In genomic region chr6:104955927-104956662, GRCh38 we compare ENCODE assay signal across 1 cellular context.
TF ChIP-seq lines count a peak whose summit lies in the region.

No MANE protein-coding gene starts in this region.

TF ChIP-seq in H1, 55 proteins besides CTCF, POLR2A, EP300 and RAD21 (continued from another document):
- peak; percentile 39 for TF ChIP-seq ATF2 (IDR thresholded peaks at IDR 0.05; ENCODE audit: low read length)
- TF ChIP-seq RFX5 (IDR thresholded peaks at IDR 0.05; ENCODE audit: borderline replicate concordance, low read depth, low read length) = peak; percentile 36; the same call in 1 of the 2 replicates
- TF ChIP-seq CHD7 (IDR thresholded peaks at IDR 0.05; ENCODE audit: insufficient replicate concordance, low read length) = peak; percentile 10
- 0 out of 2 replicates have a peak, but pooled peaks have one; percentile 81 for TF ChIP-seq CHD1 (IDR thresholded peaks at IDR 0.05; ENCODE audit: low read depth, low read length)
- TF ChIP-seq EZH2 (IDR thresholded peaks at IDR 0.05; ENCODE audit: low read depth, low read length, severe bottlenecking) = no peak
- no peak for TF ChIP-seq MAX (IDR thresholded peaks at IDR 0.05)
- peak; percentile 92 for TF ChIP-seq POLR2AphosphoS5 (IDR thresholded peaks at IDR 0.05; ENCODE audit: low read depth, low read length)
- no peak for TF ChIP-seq HDAC2 (IDR thresholded peaks at IDR 0.05; ENCODE audit: borderline replicate concordance in 1 of 2, low read depth in 2 of 2, low read length in 2 of 2)
- no peak for TF ChIP-seq SIRT6 (IDR thresholded peaks at IDR 0.05; ENCODE audit: low read length)
- peak; percentile 94 for TF ChIP-seq TBP (IDR thresholded peaks at IDR 0.05; ENCODE audit: low read depth, low read length)
- TF ChIP-seq BRCA1 (IDR thresholded peaks at IDR 0.05; ENCODE audit: low read depth, low read length) = no peak
- TF ChIP-seq FOSL1 (IDR thresholded peaks at IDR 0.05; ENCODE audit: insufficient read depth, low read depth, low read length) = no peak
- TF ChIP-seq RXRA (IDR thresholded peaks at IDR 0.05; ENCODE audit: insufficient read depth, low read depth, low read length) = no peak
- TF ChIP-seq SIN3A (conservative IDR thresholded peaks at IDR 0.05 in 1 of 2, IDR thresholded peaks at IDR 0.05 in 1 of 2; ENCODE audit: low read depth in 1 of 2, low read length in 2 of 2) = no peak
- no peak for TF ChIP-seq PHF8 (conservative IDR thresholded peaks at IDR 0.05; ENCODE audit: low read depth, low read length)
- TF ChIP-seq SIX5 (IDR thresholded peaks at IDR 0.05; ENCODE audit: low read depth, low read length) = no peak
- 0 out of 2 replicates have a peak, but pooled peaks have one; percentile 1 for TF ChIP-seq MAFK (IDR thresholded peaks at IDR 0.05; ENCODE audit: low read depth, low read length)
- no peak for TF ChIP-seq ZNF274 (IDR thresholded peaks at IDR 0.05; ENCODE audit: borderline replicate concordance, extremely low read depth, low read length)
- TF ChIP-seq NRF1 (IDR thresholded peaks at IDR 0.05; ENCODE audit: low read depth, low read length) = peak; percentile 13; the same call in 1 of the 2 replicates
- no peak; the same call in 1 of the 2 replicates for TF ChIP-seq USF2 (IDR thresholded peaks at IDR 0.05; ENCODE audit: low read length)
- TF ChIP-seq E2F6 (IDR thresholded peaks at IDR 0.05) = no peak
- TF ChIP-seq TCF12 (IDR thresholded peaks at IDR 0.05; ENCODE audit: low read depth, low read length) = 0 out of 2 replicates have a peak, but pooled peaks have one; percentile 5
- no peak for TF ChIP-seq SAP30 (IDR thresholded peaks at IDR 0.05; ENCODE audit: insufficient read depth, insufficient replicate concordance, low read length)
- no peak for TF ChIP-seq JUN (IDR thresholded peaks at IDR 0.05; ENCODE audit: low read depth, low read length)
- TF ChIP-seq SRF (IDR thresholded peaks at IDR 0.05; ENCODE audit: low read depth, low read length) = no peak
- no peak for TF ChIP-seq SP4 (IDR thresholded peaks at IDR 0.05; ENCODE audit: low read length)
- TF ChIP-seq CHD2 (IDR thresholded peaks at IDR 0.05; ENCODE audit: low read length) = peak; percentile 65; the same call in 1 of the 2 replicates
- TF ChIP-seq CBX8 (IDR thresholded peaks at IDR 0.05; ENCODE audit: borderline replicate concordance, low read depth, low read length) = no peak
- no peak for TF ChIP-seq BCL11A (IDR thresholded peaks at IDR 0.05; ENCODE audit: low read depth in 2 of 2, low read length in 2 of 2)
- TF ChIP-seq RBBP5 (IDR thresholded peaks at IDR 0.05; ENCODE audit: borderline replicate concordance, low read depth, low read length) = peak; percentile 51; the same call in 1 of the 2 replicates
- no peak for TF ChIP-seq BACH1 (IDR thresholded peaks at IDR 0.05; ENCODE audit: low read length)
- TF ChIP-seq JUND (IDR thresholded peaks at IDR 0.05; ENCODE audit: low read length) = peak; percentile 36; the same call in 1 of the 2 replicates
- TF ChIP-seq POU5F1 (IDR thresholded peaks at IDR 0.05; ENCODE audit: low read depth, low read length) = no peak
- no peak for TF ChIP-seq KDM4A (IDR thresholded peaks at IDR 0.05; ENCODE audit: low read depth, low read length, severe bottlenecking)
- no peak for TF ChIP-seq CBX5 (IDR thresholded peaks at IDR 0.05; ENCODE audit: low read depth, low read length)
- TF ChIP-seq SP1 (IDR thresholded peaks at IDR 0.05; ENCODE audit: low read depth, low read length) = peak; percentile 84
- TF ChIP-seq HDAC6 (IDR thresholded peaks at IDR 0.05; ENCODE audit: low read depth, low read length) = no peak
- no peak for TF ChIP-seq CTBP2 (IDR thresholded peaks at IDR 0.05; ENCODE audit: borderline replicate concordance, insufficient read depth, insufficient read length, low read length)
- no peak for TF ChIP-seq RNF2 (IDR thresholded peaks at IDR 0.05; ENCODE audit: borderline replicate concordance, low read depth, low read length, missing control alignments, poor library complexity, severe bottlenecking)
- no peak; the same call in 1 of the 2 replicates for TF ChIP-seq EGR1 (IDR thresholded peaks at IDR 0.05; ENCODE audit: borderline replicate concordance, low read depth, low read length)
- no peak for TF ChIP-seq ATF3 (IDR thresholded peaks at IDR 0.05; ENCODE audit: insufficient read depth, low read depth, low read length)
- TF ChIP-seq TAF1 (IDR thresholded peaks at IDR 0.05; ENCODE audit: low read depth, low read length) = peak; percentile 90
- peak; percentile 61 for TF ChIP-seq ASH2L (IDR thresholded peaks at IDR 0.05; ENCODE audit: low read length)
- peak; percentile 93 for TF ChIP-seq TAF7 (optimal IDR thresholded peaks at IDR 0.05; ENCODE audit: borderline replicate concordance, low read depth, low read length)
- TF ChIP-seq KDM1A (IDR thresholded peaks at IDR 0.05; ENCODE audit: borderline replicate concordance, low read length) = no peak
- TF ChIP-seq NANOG (IDR thresholded peaks at IDR 0.05; ENCODE audit: insufficient read depth, low read depth, low read length, poor library complexity, severe bottlenecking) = no peak
- no peak for TF ChIP-seq CREB1 (IDR thresholded peaks at IDR 0.05)
